28 cellular contexts compared by ENCODE assay signal in genomic region chr20:22098451-22098850, GRCh38.
"Had no signal": no experiment of that assay in that cellular context is flagged by ENCODE, and none has a peak within 500 bp of the region (broad histone marks: within the 10 kb centered on the region; RNA-seq: fewer than 3 reads in every experiment).

No MANE protein-coding gene starts in this region.

- H3K4me1 Mint-ChIP-seq: activated CD4-positive, alpha-beta T cell treated with anti-CD3 and anti-CD28 coated beads for 36 hours; T-cell had no signal

- H3K4me3 Mint-ChIP-seq: activated CD4-positive, alpha-beta T cell treated with anti-CD3 and anti-CD28 coated beads for 36 hours; activated naive CD8-positive, alpha-beta T cell; activated T-cell treated with anti-CD3 and anti-CD28 coated beads, Interleukin-2, amount 50 U/mL, for 72 hours; T-cell had no signal

- H2AFZ ChIP-seq: parathyroid adenoma had no signal

- H3K27me3 ChIP-seq: adrenal gland, body of pancreas, gastroesophageal sphincter, left lung, testis, uterus had no signal

- FAIRE-seq: colon had no signal

- H3K36me3 ChIP-seq: adrenal gland, gastroesophageal sphincter, left lung, uterus had no signal

- H3K4me3 ChIP-seq: adrenal gland, body of pancreas, gastroesophageal sphincter, left lung, lung, mucosa of descending colon, testis, uterus had no signal

- H3K27ac Mint-ChIP-seq: activated CD4-positive, alpha-beta T cell treated with anti-CD3 and anti-CD28 coated beads for 36 hours; activated naive CD8-positive, alpha-beta T cell; activated T-cell treated with anti-CD3 and anti-CD28 coated beads, Interleukin-2, amount 50 U/mL, for 72 hours; T-cell had no signal

- H3K4me1 ChIP-seq: adrenal gland, body of pancreas, gastroesophageal sphincter, left lung, parathyroid adenoma, testis, uterus had no signal

- H3K36me3 Mint-ChIP-seq: activated naive CD8-positive, alpha-beta T cell; T-cell had no signal

- H3K9me3 ChIP-seq: body of pancreas, testis had no signal

- H3K9ac ChIP-seq: parathyroid adenoma had no signal

- ATAC-seq: activated CD4-positive, alpha-beta T cell treated with anti-CD3 and anti-CD28 coated beads for 36 hours; activated T-cell treated with anti-CD3 and anti-CD28 coated beads, Interleukin-2, amount 50 U/mL, for 72 hours; body of pancreas; gastroesophageal sphincter; left lung; mucosa of descending colon; right cardiac atrium; stimulated activated naive CD8-positive, alpha-beta T cell treated with anti-CD3 and anti-CD28 coated beads, Interleukin-15, Interleukin-2, amounts not matched to agents 100 U/mL and 50 U/mL, for 24 hours; T-cell had no signal

- H3K27me3 Mint-ChIP-seq: activated CD4-positive, alpha-beta T cell treated with anti-CD3 and anti-CD28 coated beads for 36 hours; activated naive CD8-positive, alpha-beta T cell; T-cell had no signal

- H3K79me2 ChIP-seq: parathyroid adenoma had no signal

- DNase-seq: activated CD4-positive, alpha-beta T cell treated with anti-CD3 and anti-CD28 coated beads for 36 hours; activated CD4-positive, CD25-positive, alpha-beta regulatory T cell; activated naive CD4-positive, alpha-beta T cell treated with Interleukin-2 at 50 U/mL for 16 hours; activated T-cell treated with anti-CD3 and anti-CD28 coated beads for 4 hours; activated T-cell treated with anti-CD3 and anti-CD28 coated beads, Interleukin-2, amount 50 U/mL, for 72 hours; adrenal gland; aorta; body of pancreas; dermis blood vessel endothelial cell; effector CD4-positive, alpha-beta T cell; erythroblast; head of caudate nucleus; kidney glomerular epithelial cell; left lung; mucosa of descending colon; occipital lobe; right cardiac atrium; stimulated activated CD4-positive, alpha-beta T cell treated with anti-CD3 and anti-CD28 coated beads, Interleukin-2, amount 100 ng/mL, for 48 hours; stimulated activated naive CD8-positive, alpha-beta T cell treated with anti-CD3 and anti-CD28 coated beads, Interleukin-15, Interleukin-2, amounts not matched to agents 100 U/mL and 50 U/mL, for 24 hours; T-cell; testis; trophoblast cell; uterus had no signal

- H3K27ac ChIP-seq: adrenal gland, body of pancreas, gastroesophageal sphincter, left lung, parathyroid adenoma, testis, uterus had no signal
